Comparison of ENCODE assay signal across 2 cellular contexts in the genomic region with DNA sequence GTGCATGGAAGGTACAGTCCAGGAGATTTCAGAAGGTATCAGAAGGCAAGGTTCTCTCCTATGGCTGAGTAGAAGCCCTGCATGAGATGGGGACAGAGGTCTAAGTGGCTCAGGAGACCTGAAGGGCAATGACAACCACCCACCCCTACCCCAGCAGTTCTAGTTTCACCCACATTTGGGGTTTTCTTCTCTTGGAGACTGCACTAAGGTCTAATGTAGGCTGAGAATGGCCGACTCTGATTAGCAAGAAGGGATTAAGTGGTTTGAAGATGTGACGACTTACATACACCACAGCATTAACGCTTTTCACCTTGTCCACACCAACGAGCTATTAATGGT.
TF ChIP-seq lines count a peak whose summit lies in the region.

No MANE protein-coding gene starts in this region.

TF ChIP-seq in HepG2, 621 proteins besides CTCF, POLR2A, EP300 and RAD21:
- TF ChIP-seq MBD4 (IDR thresholded peaks at IDR 0.05; ENCODE audit: borderline replicate concordance, low read length) (no peak), PHF5A (CRISPR knock-in tag; IDR thresholded peaks at IDR 0.05; ENCODE audit: low read depth, unreplicated experiment) (no peak), ZNF124 (CRISPR knock-in tag; IDR thresholded peaks at IDR 0.05) (no peak), YY1 (IDR thresholded peaks at IDR 0.05; ENCODE audit: insufficient read depth, insufficient replicate concordance, low read depth, low read length) (no peak), KDM6A (CRISPR knock-in tag; IDR thresholded peaks at IDR 0.05; ENCODE audit: low read depth) (no peak), PLRG1 (conservative IDR thresholded peaks at IDR 0.05) (no peak), PRMT3 (CRISPR knock-in tag; IDR thresholded peaks at IDR 0.05; ENCODE audit: borderline replicate concordance, low read depth) (no peak), ZNF552 (CRISPR knock-in tag; IDR thresholded peaks at IDR 0.05; ENCODE audit: borderline replicate concordance) (no peak), LCORL (IDR thresholded peaks at IDR 0.05) (no peak), LCORL (CRISPR knock-in tag; IDR thresholded peaks at IDR 0.05) (no peak), ZNF121 (CRISPR knock-in tag; IDR thresholded peaks at IDR 0.05) (no peak), RXRA (CRISPR knock-in tag; IDR thresholded peaks at IDR 0.05) (no peak)
- TF ChIP-seq, protein P1, sequence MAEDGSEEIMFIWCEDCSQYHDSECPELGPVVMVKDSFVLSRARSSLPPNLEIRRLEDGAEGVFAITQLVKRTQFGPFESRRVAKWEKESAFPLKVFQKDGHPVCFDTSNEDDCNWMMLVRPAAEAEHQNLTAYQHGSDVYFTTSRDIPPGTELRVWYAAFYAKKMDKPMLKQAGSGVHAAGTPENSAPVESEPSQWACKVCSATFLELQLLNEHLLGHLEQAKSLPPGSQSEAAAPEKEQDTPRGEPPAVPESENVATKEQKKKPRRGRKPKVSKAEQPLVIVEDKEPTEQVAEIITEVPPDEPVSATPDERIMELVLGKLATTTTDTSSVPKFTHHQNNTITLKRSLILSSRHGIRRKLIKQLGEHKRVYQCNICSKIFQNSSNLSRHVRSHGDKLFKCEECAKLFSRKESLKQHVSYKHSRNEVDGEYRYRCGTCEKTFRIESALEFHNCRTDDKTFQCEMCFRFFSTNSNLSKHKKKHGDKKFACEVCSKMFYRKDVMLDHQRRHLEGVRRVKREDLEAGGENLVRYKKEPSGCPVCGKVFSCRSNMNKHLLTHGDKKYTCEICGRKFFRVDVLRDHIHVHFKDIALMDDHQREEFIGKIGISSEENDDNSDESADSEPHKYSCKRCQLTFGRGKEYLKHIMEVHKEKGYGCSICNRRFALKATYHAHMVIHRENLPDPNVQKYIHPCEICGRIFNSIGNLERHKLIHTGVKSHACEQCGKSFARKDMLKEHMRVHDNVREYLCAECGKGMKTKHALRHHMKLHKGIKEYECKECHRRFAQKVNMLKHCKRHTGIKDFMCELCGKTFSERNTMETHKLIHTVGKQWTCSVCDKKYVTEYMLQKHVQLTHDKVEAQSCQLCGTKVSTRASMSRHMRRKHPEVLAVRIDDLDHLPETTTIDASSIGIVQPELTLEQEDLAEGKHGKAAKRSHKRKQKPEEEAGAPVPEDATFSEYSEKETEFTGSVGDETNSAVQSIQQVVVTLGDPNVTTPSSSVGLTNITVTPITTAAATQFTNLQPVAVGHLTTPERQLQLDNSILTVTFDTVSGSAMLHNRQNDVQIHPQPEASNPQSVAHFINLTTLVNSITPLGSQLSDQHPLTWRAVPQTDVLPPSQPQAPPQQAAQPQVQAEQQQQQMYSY (CRISPR knock-in tag; IDR thresholded peaks at IDR 0.05) = no peak
- TF ChIP-seq, protein P2, sequence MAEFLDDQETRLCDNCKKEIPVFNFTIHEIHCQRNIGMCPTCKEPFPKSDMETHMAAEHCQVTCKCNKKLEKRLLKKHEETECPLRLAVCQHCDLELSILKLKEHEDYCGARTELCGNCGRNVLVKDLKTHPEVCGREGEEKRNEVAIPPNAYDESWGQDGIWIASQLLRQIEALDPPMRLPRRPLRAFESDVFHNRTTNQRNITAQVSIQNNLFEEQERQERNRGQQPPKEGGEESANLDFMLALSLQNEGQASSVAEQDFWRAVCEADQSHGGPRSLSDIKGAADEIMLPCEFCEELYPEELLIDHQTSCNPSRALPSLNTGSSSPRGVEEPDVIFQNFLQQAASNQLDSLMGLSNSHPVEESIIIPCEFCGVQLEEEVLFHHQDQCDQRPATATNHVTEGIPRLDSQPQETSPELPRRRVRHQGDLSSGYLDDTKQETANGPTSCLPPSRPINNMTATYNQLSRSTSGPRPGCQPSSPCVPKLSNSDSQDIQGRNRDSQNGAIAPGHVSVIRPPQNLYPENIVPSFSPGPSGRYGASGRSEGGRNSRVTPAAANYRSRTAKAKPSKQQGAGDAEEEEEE (CRISPR knock-in tag; IDR thresholded peaks at IDR 0.05; ENCODE audit: borderline replicate concordance) = no peak
- TF ChIP-seq, protein P3, sequence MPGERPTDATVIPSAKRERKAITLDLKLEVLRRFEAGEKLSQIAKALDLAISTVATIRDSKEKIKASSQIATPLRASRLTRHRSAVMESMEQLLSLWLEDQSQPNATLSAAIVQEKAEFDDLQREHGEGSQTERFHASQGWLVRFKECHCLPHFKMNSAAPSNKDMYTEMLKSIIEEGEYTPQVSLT (CRISPR knock-in tag; IDR thresholded peaks at IDR 0.05; ENCODE audit: borderline replicate concordance, low read depth) = no peak

TF ChIP-seq in GM12878, 131 proteins besides CTCF, POLR2A, EP300 and RAD21:
- TF ChIP-seq ZNF274 (IDR thresholded peaks at IDR 0.05; ENCODE audit: insufficient read depth, insufficient read length) (no peak), CHD1 (IDR thresholded peaks at IDR 0.05; ENCODE audit: low read depth, low read length) (no peak), MEF2A (IDR thresholded peaks at IDR 0.05; ENCODE audit: insufficient read depth, low read depth, low read length) (no peak), BHLHE40 (IDR thresholded peaks at IDR 0.05; ENCODE audit: borderline replicate concordance in 1 of 2, low read depth in 2 of 2, low read length in 1 of 2) (no peak), HDAC2 (IDR thresholded peaks at IDR 0.05) (no peak), HDAC6 (IDR thresholded peaks at IDR 0.05; ENCODE audit: unreplicated experiment) (no peak), ZNF207 (IDR thresholded peaks at IDR 0.05; ENCODE audit: borderline replicate concordance) (no peak), SIN3A (IDR thresholded peaks at IDR 0.05; ENCODE audit: low read depth, low read length) (no peak), FOS (IDR thresholded peaks at IDR 0.05; ENCODE audit: borderline replicate concordance, extremely low read depth, insufficient read length) (no peak), HDGF (IDR thresholded peaks at IDR 0.05) (no peak), SIX5 (IDR thresholded peaks at IDR 0.05; ENCODE audit: low read depth, low read length, severe bottlenecking) (no peak)
- TF ChIP-seq, protein P4, sequence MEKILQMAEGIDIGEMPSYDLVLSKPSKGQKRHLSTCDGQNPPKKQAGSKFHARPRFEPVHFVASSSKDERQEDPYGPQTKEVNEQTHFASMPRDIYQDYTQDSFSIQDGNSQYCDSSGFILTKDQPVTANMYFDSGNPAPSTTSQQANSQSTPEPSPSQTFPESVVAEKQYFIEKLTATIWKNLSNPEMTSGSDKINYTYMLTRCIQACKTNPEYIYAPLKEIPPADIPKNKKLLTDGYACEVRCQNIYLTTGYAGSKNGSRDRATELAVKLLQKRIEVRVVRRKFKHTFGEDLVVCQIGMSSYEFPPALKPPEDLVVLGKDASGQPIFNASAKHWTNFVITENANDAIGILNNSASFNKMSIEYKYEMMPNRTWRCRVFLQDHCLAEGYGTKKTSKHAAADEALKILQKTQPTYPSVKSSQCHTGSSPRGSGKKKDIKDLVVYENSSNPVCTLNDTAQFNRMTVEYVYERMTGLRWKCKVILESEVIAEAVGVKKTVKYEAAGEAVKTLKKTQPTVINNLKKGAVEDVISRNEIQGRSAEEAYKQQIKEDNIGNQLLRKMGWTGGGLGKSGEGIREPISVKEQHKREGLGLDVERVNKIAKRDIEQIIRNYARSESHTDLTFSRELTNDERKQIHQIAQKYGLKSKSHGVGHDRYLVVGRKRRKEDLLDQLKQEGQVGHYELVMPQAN (conservative IDR thresholded peaks at IDR 0.05) = no peak
- TF ChIP-seq, protein P5, sequence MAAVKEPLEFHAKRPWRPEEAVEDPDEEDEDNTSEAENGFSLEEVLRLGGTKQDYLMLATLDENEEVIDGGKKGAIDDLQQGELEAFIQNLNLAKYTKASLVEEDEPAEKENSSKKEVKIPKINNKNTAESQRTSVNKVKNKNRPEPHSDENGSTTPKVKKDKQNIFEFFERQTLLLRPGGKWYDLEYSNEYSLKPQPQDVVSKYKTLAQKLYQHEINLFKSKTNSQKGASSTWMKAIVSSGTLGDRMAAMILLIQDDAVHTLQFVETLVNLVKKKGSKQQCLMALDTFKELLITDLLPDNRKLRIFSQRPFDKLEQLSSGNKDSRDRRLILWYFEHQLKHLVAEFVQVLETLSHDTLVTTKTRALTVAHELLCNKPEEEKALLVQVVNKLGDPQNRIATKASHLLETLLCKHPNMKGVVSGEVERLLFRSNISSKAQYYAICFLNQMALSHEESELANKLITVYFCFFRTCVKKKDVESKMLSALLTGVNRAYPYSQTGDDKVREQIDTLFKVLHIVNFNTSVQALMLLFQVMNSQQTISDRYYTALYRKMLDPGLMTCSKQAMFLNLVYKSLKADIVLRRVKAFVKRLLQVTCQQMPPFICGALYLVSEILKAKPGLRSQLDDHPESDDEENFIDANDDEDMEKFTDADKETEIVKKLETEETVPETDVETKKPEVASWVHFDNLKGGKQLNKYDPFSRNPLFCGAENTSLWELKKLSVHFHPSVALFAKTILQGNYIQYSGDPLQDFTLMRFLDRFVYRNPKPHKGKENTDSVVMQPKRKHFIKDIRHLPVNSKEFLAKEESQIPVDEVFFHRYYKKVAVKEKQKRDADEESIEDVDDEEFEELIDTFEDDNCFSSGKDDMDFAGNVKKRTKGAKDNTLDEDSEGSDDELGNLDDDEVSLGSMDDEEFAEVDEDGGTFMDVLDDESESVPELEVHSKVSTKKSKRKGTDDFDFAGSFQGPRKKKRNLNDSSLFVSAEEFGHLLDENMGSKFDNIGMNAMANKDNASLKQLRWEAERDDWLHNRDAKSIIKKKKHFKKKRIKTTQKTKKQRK (IDR thresholded peaks at IDR 0.05; ENCODE audit: low read depth, low read length) = no peak
